ENCODE assay signal across 27 cellular contexts in the genomic region with DNA sequence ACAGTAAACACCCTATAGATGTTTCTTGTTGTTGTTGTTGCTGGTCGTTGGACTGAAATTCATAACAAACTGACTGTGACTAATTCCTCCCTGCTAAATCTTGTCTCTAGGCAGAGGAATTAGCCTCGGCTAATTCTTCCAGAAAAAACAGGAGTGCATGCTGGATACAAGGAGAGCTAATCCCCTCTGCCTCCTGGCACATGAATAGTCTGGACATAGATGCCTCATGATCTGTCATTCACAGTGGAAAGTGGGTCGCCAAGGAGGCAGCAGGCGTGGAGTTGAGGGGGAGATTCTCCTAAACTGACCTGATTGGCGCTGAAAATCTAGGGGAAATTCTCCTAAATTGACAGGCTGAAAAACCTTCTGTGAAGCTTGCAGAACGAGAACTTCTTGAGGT.
"Had no signal": no experiment of that assay in that cellular context is flagged by ENCODE, and none has a peak within 500 bp of the region (broad histone marks: within the 10 kb centered on the region; RNA-seq: fewer than 3 reads in every experiment).

No MANE protein-coding gene starts in this region.

- H3K9me3 ChIP-seq: ascending aorta, body of pancreas, MG63, SJCRH30, SK-N-SH had no signal

- FAIRE-seq: bronchial epithelial cell had no signal

- H3K4me3 Mint-ChIP-seq: activated CD8-positive, alpha-beta T cell treated with anti-CD3 and anti-CD28 coated beads for 36 hours had no signal

- H3K27ac Mint-ChIP-seq: activated CD8-positive, alpha-beta T cell treated with anti-CD3 and anti-CD28 coated beads for 36 hours had no signal

- DNase-seq: activated CD4-positive, alpha-beta T cell treated with anti-CD3 and anti-CD28 coated beads for 4 hours; activated CD8-positive, alpha-beta memory T cell treated with anti-CD3 and anti-CD28 coated beads, Interleukin-2, amount 50 U/mL, for 48 hours; activated CD8-positive, alpha-beta T cell treated with anti-CD3 and anti-CD28 coated beads for 36 hours; activated naive CD4-positive, alpha-beta T cell treated with anti-CD3 and anti-CD28 coated beads, Interleukin-2, amount 50 U/mL, for 16 hours; activated T-cell treated with anti-CD3 and anti-CD28 coated beads, Interleukin-2, amount 50 U/mL, for 1 hour; amniotic stem cell; body of pancreas; central memory CD4-positive, alpha-beta T cell; MG63; MV-4-11; NCI-H1092 treated with DMSO at 0.1 percent for 48 hours; NCI-H1417 treated with DMSO at 0.1 percent for 48 hours; NCI-H1694; NCI-H2029; NCI-H2107; NCI-H345; NCI-H510A; NCI-H748 treated with DMSO at 0.1 percent for 48 hours; NK-92 treated with Interleukin-12 subunit alpha and Interleukin-12 subunit beta, amount 100 ng/mL, for 24 hours; OCI-M1; RPMI8226; SJCRH30; SK-N-SH; T-helper 1 cell had no signal

- H3K4me1 ChIP-seq: ascending aorta, body of pancreas, SJCRH30 had no signal

- H3K9ac ChIP-seq: SK-N-SH had no signal

- H3K36me3 ChIP-seq: ascending aorta, MG63, SJCRH30 had no signal

- H3K9me3 Mint-ChIP-seq: activated CD8-positive, alpha-beta T cell treated with anti-CD3 and anti-CD28 coated beads for 36 hours had no signal

- H3K4me2 ChIP-seq: SK-N-SH had no signal

- H3K27me3 ChIP-seq: ascending aorta, body of pancreas, MG63, SJCRH30 had no signal

- H3K4me3 ChIP-seq: ascending aorta, body of pancreas, MG63, SJCRH30 had no signal

- H3K27ac ChIP-seq: ascending aorta, body of pancreas, SJCRH30, VCaP had no signal
